8 cellular contexts compared by ENCODE assay signal in the genomic region with DNA sequence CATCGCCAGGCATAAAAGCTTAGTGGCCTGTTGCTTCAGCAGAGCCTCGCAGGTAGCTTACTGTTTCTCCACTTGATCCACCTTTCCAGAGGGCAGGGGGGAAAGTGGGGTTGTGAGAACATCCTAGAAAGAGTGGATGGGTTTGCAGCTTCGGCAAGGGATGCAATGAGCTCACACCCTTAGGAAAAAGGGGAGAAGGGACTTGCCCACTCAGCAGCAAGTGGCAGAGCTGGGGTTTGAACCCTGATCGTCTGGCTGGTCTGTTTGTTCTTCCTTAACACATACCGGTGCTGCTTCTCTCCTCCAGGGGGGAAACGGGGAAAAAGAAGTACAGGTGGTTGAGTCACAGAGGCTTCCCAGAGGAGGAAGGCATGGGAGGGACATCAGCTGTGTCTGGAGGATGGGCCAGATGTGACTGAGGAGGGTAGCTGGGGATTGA. TPM values are rescaled to one million over a fixed set of nuclear protein-coding genes. Genes with fewer than 3 reads are reported as not detected.
DNase-seq lines count a peak whose midpoint lies in the region; ATAC-seq and TF ChIP-seq lines count a peak whose summit lies in the region.

No MANE protein-coding gene starts in this region.

- 22% methylated on average over 6 of the region's 6 CpGs for WGBS in thymus

- CTCF ChIA-PET in HEK293 (lab: Yijun Ruan, JAX): interaction anchor here (0.6 to 1.6 kb wide), 5 partner anchors 11 to 250 kb away, joined by 3 to 6 read pairs (median 3); no protein-coding TSS in a partner anchor

- H3K4me3 Mint-ChIP-seq in activated naive CD8-positive, alpha-beta T cell: peak overlapping the region; percentile 88

- peak overlapping the region; percentile 40 for H3K4me3 ChIP-seq in HEK293 (ENCODE audit: low read depth, low read length)
- peak overlapping the region; percentile 80 for H3K4me3 ChIP-seq in thymus (ENCODE audit: low read length)

- ATAC-seq in left colon: no peak
- ATAC-seq in HG02870 (IDR thresholded peaks at IDR 0.05; ENCODE audit: unreplicated experiment): no peak
- no peak for ATAC-seq in HG03565 (IDR thresholded peaks at IDR 0.05; ENCODE audit: unreplicated experiment)

- no peaks in the 10 kb centered on the region for H3K36me3 Mint-ChIP-seq in activated naive CD8-positive, alpha-beta T cell

- POLR2A ChIA-PET in HEK293 (lab: Yijun Ruan, JAX): no interaction called here

- H3K4me1 ChIP-seq in HEK293 (ENCODE audit: control insufficient read depth, insufficient read depth, low read length) (peaks cover 12% of the 10 kb centered on the region), thymus (ENCODE audit: control insufficient read depth, insufficient read depth, low read length) (peaks cover 8% of the 10 kb centered on the region)

- H3K9me3 ChIP-seq in HEK293 (ENCODE audit: control insufficient read depth, insufficient read depth, low read depth, low read length) (no peaks in the 10 kb centered on the region), thymus (ENCODE audit: control insufficient read depth) (no peaks in the 10 kb centered on the region)

- intact Hi-C loops in left colon (cut with DNase I, micrococcal nuclease): no loop called here

- H3K9me3 Mint-ChIP-seq in activated naive CD8-positive, alpha-beta T cell (ENCODE audit: low read depth): no peaks in the 10 kb centered on the region

- peaks cover 25% of the 10 kb centered on the region for H3K4me1 Mint-ChIP-seq in activated naive CD8-positive, alpha-beta T cell (ENCODE audit: low read depth)

- no peaks in the 10 kb centered on the region for H3K27me3 Mint-ChIP-seq in activated naive CD8-positive, alpha-beta T cell

- H3K27me3 ChIP-seq in thymus (ENCODE audit: control insufficient read depth, insufficient read depth): no peaks in the 10 kb centered on the region

- peak overlapping the region; percentile 83 for H3K27ac ChIP-seq in 22Rv1
- H3K27ac ChIP-seq in HEK293 (ENCODE audit: extremely low read depth, low read depth, low read length): peak overlapping the region; percentile 71; the same call in 1 of the 2 replicates
- H3K27ac ChIP-seq in thymus (ENCODE audit: low read depth): no peak overlapping the region

- no peak for TF ChIP-seq CTCF in 22Rv1 (IDR thresholded peaks at IDR 0.05)
- no peak for TF ChIP-seq CTCF in HEK293 (tag by site-specific recombination; IDR thresholded peaks at IDR 0.05)

- H3K36me3 ChIP-seq in HEK293 (ENCODE audit: control insufficient read depth in 2 of 2, insufficient read depth in 1 of 2, low read length in 2 of 2): peaks cover 3 to 29% of the 10 kb centered on the region in 2 experiments; a peak in 2 of 3 replicates
- peaks cover 2% of the 10 kb centered on the region for H3K36me3 ChIP-seq in thymus (ENCODE audit: control insufficient read depth, insufficient read depth)

- H3K27ac Mint-ChIP-seq in activated naive CD8-positive, alpha-beta T cell: peak overlapping the region; percentile 1

- DNase-seq in islet precursor cell: peak; percentile 66
- no peak for DNase-seq in left colon

TF ChIP-seq in HEK293, 187 proteins besides CTCF, POLR2A, EP300 and RAD21 (continues in another document):
- TF ChIP-seq YY1 (tag by site-specific recombination; IDR thresholded peaks at IDR 0.05) (no peak), ZNF521 (tag by site-specific recombination; IDR thresholded peaks at IDR 0.05) (no peak), ZNF677 (tag by site-specific recombination; IDR thresholded peaks at IDR 0.05) (no peak), ZNF366 (tag by site-specific recombination; conservative IDR thresholded peaks at IDR 0.05) (0 out of 2 replicates have a peak, but pooled peaks have one; percentile 24), ZNF146 (tag by site-specific recombination; IDR thresholded peaks at IDR 0.05) (no peak), SCRT2 (tag by site-specific recombination; IDR thresholded peaks at IDR 0.05) (peak; percentile 97), ZFP3 (tag by site-specific recombination; IDR thresholded peaks at IDR 0.05; ENCODE audit: low read depth) (no peak), PRDM1 (tag by site-specific recombination; IDR thresholded peaks at IDR 0.05) (no peak), ZNF473 (tag by site-specific recombination; IDR thresholded peaks at IDR 0.05) (no peak), ZNF335 (tag by site-specific recombination; conservative IDR thresholded peaks at IDR 0.05) (0 out of 2 replicates have a peak, but pooled peaks have one; percentile 13), SCRT1 (tag by site-specific recombination; IDR thresholded peaks at IDR 0.05; ENCODE audit: borderline replicate concordance) (peak; percentile 76; the same call in 1 of the 2 replicates), ZNF202 (tag by site-specific recombination; IDR thresholded peaks at IDR 0.05; ENCODE audit: borderline replicate concordance) (no peak), ZNF560 (tag by site-specific recombination; IDR thresholded peaks at IDR 0.05; ENCODE audit: borderline replicate concordance) (no peak), ZNF394 (tag by site-specific recombination; IDR thresholded peaks at IDR 0.05; ENCODE audit: borderline replicate concordance) (peak; percentile 43; the same call in 1 of the 2 replicates)
- TF ChIP-seq, protein P1, sequence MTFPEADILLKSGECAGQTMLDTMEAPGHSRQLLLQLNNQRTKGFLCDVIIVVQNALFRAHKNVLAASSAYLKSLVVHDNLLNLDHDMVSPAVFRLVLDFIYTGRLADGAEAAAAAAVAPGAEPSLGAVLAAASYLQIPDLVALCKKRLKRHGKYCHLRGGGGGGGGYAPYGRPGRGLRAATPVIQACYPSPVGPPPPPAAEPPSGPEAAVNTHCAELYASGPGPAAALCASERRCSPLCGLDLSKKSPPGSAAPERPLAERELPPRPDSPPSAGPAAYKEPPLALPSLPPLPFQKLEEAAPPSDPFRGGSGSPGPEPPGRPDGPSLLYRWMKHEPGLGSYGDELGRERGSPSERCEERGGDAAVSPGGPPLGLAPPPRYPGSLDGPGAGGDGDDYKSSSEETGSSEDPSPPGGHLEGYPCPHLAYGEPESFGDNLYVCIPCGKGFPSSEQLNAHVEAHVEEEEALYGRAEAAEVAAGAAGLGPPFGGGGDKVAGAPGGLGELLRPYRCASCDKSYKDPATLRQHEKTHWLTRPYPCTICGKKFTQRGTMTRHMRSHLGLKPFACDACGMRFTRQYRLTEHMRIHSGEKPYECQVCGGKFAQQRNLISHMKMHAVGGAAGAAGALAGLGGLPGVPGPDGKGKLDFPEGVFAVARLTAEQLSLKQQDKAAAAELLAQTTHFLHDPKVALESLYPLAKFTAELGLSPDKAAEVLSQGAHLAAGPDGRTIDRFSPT (tag by site-specific recombination; IDR thresholded peaks at IDR 0.05): no peak
- TF ChIP-seq, protein P2, sequence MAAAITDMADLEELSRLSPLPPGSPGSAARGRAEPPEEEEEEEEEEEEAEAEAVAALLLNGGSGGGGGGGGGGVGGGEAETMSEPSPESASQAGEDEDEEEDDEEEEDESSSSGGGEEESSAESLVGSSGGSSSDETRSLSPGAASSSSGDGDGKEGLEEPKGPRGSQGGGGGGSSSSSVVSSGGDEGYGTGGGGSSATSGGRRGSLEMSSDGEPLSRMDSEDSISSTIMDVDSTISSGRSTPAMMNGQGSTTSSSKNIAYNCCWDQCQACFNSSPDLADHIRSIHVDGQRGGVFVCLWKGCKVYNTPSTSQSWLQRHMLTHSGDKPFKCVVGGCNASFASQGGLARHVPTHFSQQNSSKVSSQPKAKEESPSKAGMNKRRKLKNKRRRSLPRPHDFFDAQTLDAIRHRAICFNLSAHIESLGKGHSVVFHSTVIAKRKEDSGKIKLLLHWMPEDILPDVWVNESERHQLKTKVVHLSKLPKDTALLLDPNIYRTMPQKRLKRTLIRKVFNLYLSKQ (tag by site-specific recombination; IDR thresholded peaks at IDR 0.05; ENCODE audit: borderline replicate concordance): no peak
- TF ChIP-seq, protein P3, sequence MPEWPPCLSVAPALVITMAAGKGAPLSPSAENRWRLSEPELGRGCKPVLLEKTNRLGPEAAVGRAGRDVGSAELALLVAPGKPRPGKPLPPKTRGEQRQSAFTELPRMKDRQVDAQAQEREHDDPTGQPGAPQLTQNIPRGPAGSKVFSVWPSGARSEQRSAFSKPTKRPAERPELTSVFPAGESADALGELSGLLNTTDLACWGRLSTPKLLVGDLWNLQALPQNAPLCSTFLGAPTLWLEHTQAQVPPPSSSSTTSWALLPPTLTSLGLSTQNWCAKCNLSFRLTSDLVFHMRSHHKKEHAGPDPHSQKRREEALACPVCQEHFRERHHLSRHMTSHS (tag by site-specific recombination; IDR thresholded peaks at IDR 0.05): no peak
- TF ChIP-seq, protein P4, sequence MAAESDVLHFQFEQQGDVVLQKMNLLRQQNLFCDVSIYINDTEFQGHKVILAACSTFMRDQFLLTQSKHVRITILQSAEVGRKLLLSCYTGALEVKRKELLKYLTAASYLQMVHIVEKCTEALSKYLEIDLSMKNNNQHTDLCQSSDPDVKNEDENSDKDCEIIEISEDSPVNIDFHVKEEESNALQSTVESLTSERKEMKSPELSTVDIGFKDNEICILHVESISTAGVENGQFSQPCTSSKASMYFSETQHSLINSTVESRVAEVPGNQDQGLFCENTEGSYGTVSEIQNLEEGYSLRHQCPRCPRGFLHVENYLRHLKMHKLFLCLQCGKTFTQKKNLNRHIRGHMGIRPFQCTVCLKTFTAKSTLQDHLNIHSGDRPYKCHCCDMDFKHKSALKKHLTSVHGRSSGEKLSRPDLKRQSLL (tag by site-specific recombination; IDR thresholded peaks at IDR 0.05): no peak; the same call in 1 of the 2 replicates
- TF ChIP-seq, protein P5, sequence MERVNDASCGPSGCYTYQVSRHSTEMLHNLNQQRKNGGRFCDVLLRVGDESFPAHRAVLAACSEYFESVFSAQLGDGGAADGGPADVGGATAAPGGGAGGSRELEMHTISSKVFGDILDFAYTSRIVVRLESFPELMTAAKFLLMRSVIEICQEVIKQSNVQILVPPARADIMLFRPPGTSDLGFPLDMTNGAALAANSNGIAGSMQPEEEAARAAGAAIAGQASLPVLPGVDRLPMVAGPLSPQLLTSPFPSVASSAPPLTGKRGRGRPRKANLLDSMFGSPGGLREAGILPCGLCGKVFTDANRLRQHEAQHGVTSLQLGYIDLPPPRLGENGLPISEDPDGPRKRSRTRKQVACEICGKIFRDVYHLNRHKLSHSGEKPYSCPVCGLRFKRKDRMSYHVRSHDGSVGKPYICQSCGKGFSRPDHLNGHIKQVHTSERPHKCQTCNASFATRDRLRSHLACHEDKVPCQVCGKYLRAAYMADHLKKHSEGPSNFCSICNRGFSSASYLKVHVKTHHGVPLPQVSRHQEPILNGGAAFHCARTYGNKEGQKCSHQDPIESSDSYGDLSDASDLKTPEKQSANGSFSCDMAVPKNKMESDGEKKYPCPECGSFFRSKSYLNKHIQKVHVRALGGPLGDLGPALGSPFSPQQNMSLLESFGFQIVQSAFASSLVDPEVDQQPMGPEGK (tag by site-specific recombination; IDR thresholded peaks at IDR 0.05): 0 out of 2 replicates have a peak, but pooled peaks have one; percentile 17

RNA-seq across cellular contexts. Expression of a gene that starts 1.0 kb away (rescaled TPM):
- polyA plus RNA-seq in thymus: 4.4 TPM
- 1 to 10 TPM; 6.0 to 9.6 TPM for total RNA-seq in left colon

RNA-seq across cellular contexts. Expression of a gene that starts 50.5 kb away (rescaled TPM):
- 5.8 TPM for polyA plus RNA-seq in thymus
- 1 to 10 TPM; 5.6 TPM for total RNA-seq in left colon
